31 cellular contexts compared by ENCODE assay signal in the genomic region with DNA sequence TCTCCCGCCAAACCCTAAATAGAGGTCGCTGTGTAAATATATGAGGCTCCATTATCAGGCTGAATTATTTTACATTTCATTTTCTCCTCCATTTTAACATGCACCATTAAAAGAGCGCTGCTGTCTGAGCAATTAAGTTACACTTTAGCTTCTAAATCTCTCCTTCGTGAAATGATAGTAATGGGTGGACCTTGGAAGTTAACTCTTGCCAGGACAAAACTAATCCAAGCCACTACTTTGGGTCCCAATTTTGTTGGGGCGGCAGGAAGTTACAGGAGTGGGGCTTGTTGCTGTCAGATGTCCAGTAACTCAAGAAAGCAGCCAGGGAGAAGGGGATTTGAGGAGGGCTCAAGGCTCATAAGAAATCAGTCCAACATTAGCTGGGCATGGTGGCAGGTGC.
"Had no signal": no experiment of that assay in that cellular context is flagged by ENCODE, and none has a peak within 500 bp of the region (broad histone marks: within the 10 kb centered on the region; RNA-seq: fewer than 3 reads in every experiment).

No MANE protein-coding gene starts in this region.

- H3K9ac ChIP-seq: neural progenitor cell, parathyroid adenoma had no signal

- H3K27ac ChIP-seq: dorsolateral prefrontal cortex, esophagus muscularis mucosa, heart right ventricle, neural progenitor cell, parathyroid adenoma, prostate gland, right atrium auricular region, stomach, thyroid gland had no signal

- H3K79me2 ChIP-seq: parathyroid adenoma had no signal

- H3K4me3 Mint-ChIP-seq: mesothelial cell of epicardium; naive B cell; natural killer cell treated with Interleukin-12 subunit alpha and Interleukin-12 subunit beta and Interleukin-15 and Interleukin-18, amount 100 ng/mL, for 72 hours; neural progenitor cell; stimulated activated effector memory CD8-positive, alpha-beta T cell treated with anti-CD3 and anti-CD28 coated beads, Interleukin-12 subunit alpha, Interleukin-12 subunit beta, amount 100 ng/mL, for 72 hours had no signal

- H3K36me3 ChIP-seq: neural progenitor cell, prostate gland, right atrium auricular region, thyroid gland had no signal

- H3K4me2 ChIP-seq: neural progenitor cell, smooth muscle cell had no signal

- H2AFZ ChIP-seq: neural progenitor cell, parathyroid adenoma had no signal

- H3K27ac Mint-ChIP-seq: mesothelial cell of epicardium; natural killer cell treated with Interleukin-12 subunit alpha and Interleukin-12 subunit beta and Interleukin-15 and Interleukin-18, amount 100 ng/mL, for 72 hours; neural progenitor cell; stimulated activated effector memory CD8-positive, alpha-beta T cell treated with anti-CD3 and anti-CD28 coated beads, Interleukin-12 subunit alpha, Interleukin-12 subunit beta, amount 100 ng/mL, for 72 hours had no signal

- H3K9me3 Mint-ChIP-seq: mesothelial cell of epicardium; naive B cell; natural killer cell treated with Interleukin-12 subunit alpha and Interleukin-12 subunit beta and Interleukin-15 and Interleukin-18, amount 100 ng/mL, for 72 hours; neural progenitor cell; stimulated activated effector memory CD8-positive, alpha-beta T cell treated with anti-CD3 and anti-CD28 coated beads, Interleukin-12 subunit alpha, Interleukin-12 subunit beta, amount 100 ng/mL, for 72 hours had no signal

- H3K9me3 ChIP-seq: esophagus muscularis mucosa, heart right ventricle, mucosa of descending colon, prostate gland, right atrium auricular region, stomach, thyroid gland, vagina had no signal

- ATAC-seq: heart right ventricle; left lobe of liver; mucosa of descending colon; natural killer cell treated with Interleukin-12 subunit alpha and Interleukin-12 subunit beta and Interleukin-15 and Interleukin-18, amount 100 ng/mL, for 72 hours; sciatic nerve; stimulated activated effector memory CD8-positive, alpha-beta T cell treated with anti-CD3 and anti-CD28 coated beads, Interleukin-12 subunit alpha, Interleukin-12 subunit beta, amount 100 ng/mL, for 72 hours had no signal

- H3K4me1 ChIP-seq: neural progenitor cell, prostate gland, right atrium auricular region, thyroid gland, vagina had no signal

- H3K27me3 ChIP-seq: dorsolateral prefrontal cortex, esophagus muscularis mucosa, heart right ventricle, neural progenitor cell, right atrium auricular region, stomach, thyroid gland, vagina had no signal

- H3K4me3 ChIP-seq: dorsolateral prefrontal cortex, esophagus muscularis mucosa, heart right ventricle, lung, mucosa of descending colon, neural progenitor cell, prostate gland, right atrium auricular region, smooth muscle cell, stomach, thyroid gland, vagina had no signal

- DNase-seq: cortex of kidney; dorsolateral prefrontal cortex; effector CD4-positive, alpha-beta T cell; foreskin melanocyte; glutamatergic neuron; heart right ventricle; hippocampal formation; islet precursor cell; mesenchymal stem cell; mucosa of descending colon; naive B cell; stimulated activated CD4-positive, alpha-beta T cell treated with anti-CD3 and anti-CD28 coated beads, Interleukin-12 subunit alpha, Interleukin-12 subunit beta, amount 100 ng/mL, for 4 hours; stimulated activated CD4-positive, alpha-beta T cell treated with anti-CD3 and anti-CD28 coated beads, Interleukin-1b, Interleukin-23, amount 100 ng/mL, for 48 hours; stimulated activated CD4-positive, alpha-beta T cell treated with anti-CD3 and anti-CD28 coated beads, Interleukin-4, amount 100 ng/mL, for 24 hours; stimulated activated naive CD4-positive, alpha-beta T cell treated with Interleukin-2 at 50 U/mL for 16 hours; stomach; thyroid gland; trophoblast cell had no signal

- H3K36me3 Mint-ChIP-seq: mesothelial cell of epicardium; naive B cell; natural killer cell treated with Interleukin-12 subunit alpha and Interleukin-12 subunit beta and Interleukin-15 and Interleukin-18, amount 100 ng/mL, for 72 hours; neural progenitor cell; stimulated activated effector memory CD8-positive, alpha-beta T cell treated with anti-CD3 and anti-CD28 coated beads, Interleukin-12 subunit alpha, Interleukin-12 subunit beta, amount 100 ng/mL, for 72 hours had no signal
